Comparison of ENCODE assay signal across 11 cellular contexts in genomic region chr13:51619614-51620013, GRCh38. TPM values are rescaled to one million over a fixed set of nuclear protein-coding genes. Genes with fewer than 3 reads are reported as not detected.
DNase-seq lines count a peak whose midpoint lies in the region; ATAC-seq and FAIRE-seq lines count a peak whose summit lies in the region.
"Had no signal": no experiment of that assay in that cellular context is flagged by ENCODE, and none has a peak within 500 bp of the region (broad histone marks: within the 10 kb centered on the region; RNA-seq: fewer than 3 reads in every experiment).

No MANE protein-coding gene starts in this region.

- peaks cover 6 to 11% of the 10 kb centered on the region in 2 donors for H3K36me3 Mint-ChIP-seq in stimulated activated naive B cell treated with anti-CD40 and anti-IgM and Interleukin-4, amounts not matched to agents 10 μg/mL and 1 μg/mL and 100 μg/mL, for 72 hours
- H3K36me3 Mint-ChIP-seq: mesothelial cell of epicardium had no signal

- no peak for DNase-seq in activated CD4-positive, CD25-positive, alpha-beta regulatory T cell treated with anti-CD3 and anti-CD28 coated beads, Interleukin-2, amount 50 U/mL, for 72 hours
- DNase-seq in M059J (ENCODE audit: low read depth) (peak; percentile 69), epithelial cell of prostate (ENCODE audit: low read depth, low spot score) (no peak), HTR-8/SVneo (ENCODE audit: insufficient read length, low spot score) (no peak)
- DNase-seq in stimulated activated naive B cell treated with anti-CD40 and anti-IgM and Interleukin-4, amounts not matched to agents 10 μg/mL and 1 μg/mL and 100 μg/mL, for 72 hours = no peak

- peak; percentile 77 to 80 for ATAC-seq in activated CD4-positive, CD25-positive, alpha-beta regulatory T cell treated with anti-CD3 and anti-CD28 coated beads, Interleukin-2, amount 50 U/mL, for 24 hours
- peak; percentile 85 to 91 for ATAC-seq in stimulated activated naive B cell treated with anti-CD40 and anti-IgM and Interleukin-4, amounts not matched to agents 10 μg/mL and 1 μg/mL and 100 μg/mL, for 72 hours (replicated peaks)
- no peak for ATAC-seq in GM21529 (IDR thresholded peaks at IDR 0.05; ENCODE audit: unreplicated experiment)
- ATAC-seq in HG03521 (IDR thresholded peaks at IDR 0.05; ENCODE audit: unreplicated experiment) = no peak

- peak overlapping the region; percentile 84 for H3K27ac ChIP-seq in epithelial cell of prostate
- H3K27ac ChIP-seq: HL-60, VCaP had no signal

- H3K27ac Mint-ChIP-seq in stimulated activated naive B cell treated with anti-CD40 and anti-IgM and Interleukin-4, amounts not matched to agents 10 μg/mL and 1 μg/mL and 100 μg/mL, for 72 hours = no peak overlapping the region
- H3K27ac Mint-ChIP-seq: mesothelial cell of epicardium had no signal

- H3K27me3 Mint-ChIP-seq in stimulated activated naive B cell treated with anti-CD40 and anti-IgM and Interleukin-4, amounts not matched to agents 10 μg/mL and 1 μg/mL and 100 μg/mL, for 72 hours = no peaks in the 10 kb centered on the region

- no peaks in the 10 kb centered on the region for H3K9me3 Mint-ChIP-seq in stimulated activated naive B cell treated with anti-CD40 and anti-IgM and Interleukin-4, amounts not matched to agents 10 μg/mL and 1 μg/mL and 100 μg/mL, for 72 hours
- H3K9me3 Mint-ChIP-seq: mesothelial cell of epicardium had no signal

- H3K4me1 Mint-ChIP-seq in stimulated activated naive B cell treated with anti-CD40 and anti-IgM and Interleukin-4, amounts not matched to agents 10 μg/mL and 1 μg/mL and 100 μg/mL, for 72 hours = peaks cover 23 to 29% of the 10 kb centered on the region in 2 donors

- no peak overlapping the region for H3K4me3 Mint-ChIP-seq in stimulated activated naive B cell treated with anti-CD40 and anti-IgM and Interleukin-4, amounts not matched to agents 10 μg/mL and 1 μg/mL and 100 μg/mL, for 72 hours
- H3K4me3 Mint-ChIP-seq: mesothelial cell of epicardium had no signal

- no peak for FAIRE-seq in HTR-8/SVneo (lab: Jason Lieb, UNC)

RNA-seq across cellular contexts. Expression of gene WDFY2, which starts 35.4 kb away (rescaled TPM):
- total RNA-seq in M059J (2014; rRNA removed; shearing (Covaris generic)) = 1.5 and 3.1 TPM in 2 replicates

Comparison
In these comparisons a context has a peak if more than half of its experiments do, and no peak if none do; other contexts are left out.
1. ATAC-seq: peak in activated CD4-positive, CD25-positive, alpha-beta regulatory T cell treated with anti-CD3 and anti-CD28 coated beads, Interleukin-2, amount 50 U/mL, for 24 hours (2 of 2) and stimulated activated naive B cell treated with anti-CD40 and anti-IgM and Interleukin-4, amounts not matched to agents 10 μg/mL and 1 μg/mL and 100 μg/mL, for 72 hours (2 of 2); none in GM21529 (single experiment) and HG03521 (single experiment).